Comparison of ENCODE assay signal across 21 cellular contexts in genomic region chr12:57861967-57862366, GRCh38.
"Had no signal": no experiment of that assay in that cellular context is flagged by ENCODE, and none has a peak within 500 bp of the region (broad histone marks: within the 10 kb centered on the region; RNA-seq: fewer than 3 reads in every experiment).

No MANE protein-coding gene starts in this region.

- H3K4me3 ChIP-seq: lung, upper lobe of right lung had no signal

- H3K9me3 ChIP-seq: upper lobe of right lung had no signal

- H3K27me3 ChIP-seq: upper lobe of right lung had no signal

- H3K27ac ChIP-seq: upper lobe of right lung had no signal

- DNase-seq: activated CD4-positive, alpha-beta memory T cell treated with anti-CD3 and anti-CD28 coated beads, Interleukin-2, amount 10 ng/mL, durations not matched to agents 7 days and 5 days; activated CD4-positive, alpha-beta T cell treated with anti-CD3 and anti-CD28 coated beads for 36 hours; activated CD8-positive, alpha-beta memory T cell treated with anti-CD3 and anti-CD28 coated beads, Interleukin-2, amount 10 ng/mL, durations not matched to agents 7 days and 5 days; activated naive CD4-positive, alpha-beta T cell treated with anti-CD3 and anti-CD28 coated beads for 36 hours; dermis blood vessel endothelial cell; effector memory CD8-positive, alpha-beta T cell; foreskin melanocyte; glutamatergic neuron; hippocampal formation; occipital lobe; posterior cingulate gyrus; retina; stimulated activated CD4-positive, alpha-beta T cell treated with anti-CD3 and anti-CD28 coated beads, Interleukin-1b, Interleukin-23, amount 100 ng/mL, for 48 hours; stimulated activated CD8-positive, alpha-beta memory T cell treated with anti-CD3 and anti-CD28 coated beads, Interleukin-4, amount 100 ng/mL, for 48 hours; stimulated activated naive CD4-positive, alpha-beta T cell; upper lobe of right lung had no signal

- ATAC-seq: activated CD4-positive, alpha-beta T cell treated with anti-CD3 and anti-CD28 coated beads for 36 hours; activated CD8-positive, alpha-beta memory T cell treated with anti-CD3 and anti-CD28 coated beads, Interleukin-2, amount 10 ng/mL, durations not matched to agents 7 days and 5 days; effector memory CD8-positive, alpha-beta T cell; left lobe of liver; natural killer cell treated with Interleukin-12 subunit alpha and Interleukin-12 subunit beta and Interleukin-15 and Interleukin-18, amount 100 ng/mL, for 72 hours; upper lobe of right lung had no signal

- FAIRE-seq: islet of Langerhans, TTC549 had no signal

- H3K36me3 ChIP-seq: upper lobe of right lung had no signal
